ENCODE assay signal across 10 cellular contexts in genomic region chr3:171306631-171307030, GRCh38.
DNase-seq lines count a peak whose midpoint lies in the region; ATAC-seq and TF ChIP-seq lines count a peak whose summit lies in the region.
"Had no signal": no experiment of that assay in that cellular context is flagged by ENCODE, and none has a peak within 500 bp of the region (broad histone marks: within the 10 kb centered on the region; RNA-seq: fewer than 3 reads in every experiment).

No MANE protein-coding gene starts in this region.

- H3K27ac Mint-ChIP-seq in activated CD4-positive, alpha-beta T cell treated with anti-CD3 and anti-CD28 coated beads, Interleukin-2, amount 10 ng/mL, durations not matched to agents 24 days and 14 days = no peak overlapping the region
- H3K27ac Mint-ChIP-seq: activated naive CD4-positive, alpha-beta T cell treated with anti-CD3 and anti-CD28 coated beads, Interleukin-2, amount 50 U/mL, for 72 hours had no signal

- H3K27ac ChIP-seq in uterus (peak overlapping the region; percentile 65 to 71), vagina (no peak overlapping the region)

- no peak for TF ChIP-seq POLR2A in uterus (IDR thresholded peaks at IDR 0.05)
- no peak for TF ChIP-seq POLR2A in vagina (IDR thresholded peaks at IDR 0.05)

- no peaks in the 10 kb centered on the region for H3K9me3 ChIP-seq in uterus
- no peaks in the 10 kb centered on the region for H3K9me3 ChIP-seq in vagina

- H3K4me3 ChIP-seq in epithelial cell of esophagus (ENCODE audit: low read length) (no peak overlapping the region), uterus (no peak overlapping the region), vagina (no peak overlapping the region)

- no peak overlapping the region for H3K4me3 Mint-ChIP-seq in activated CD4-positive, alpha-beta T cell treated with anti-CD3 and anti-CD28 coated beads, Interleukin-2, amount 10 ng/mL, durations not matched to agents 24 days and 14 days

- ATAC-seq in GM21723 (IDR thresholded peaks at IDR 0.05; ENCODE audit: unreplicated experiment) = no peak
- ATAC-seq: activated naive CD4-positive, alpha-beta T cell treated with anti-CD3 and anti-CD28 coated beads, Interleukin-2, amount 50 U/mL, for 72 hours had no signal

- peaks cover 25% of the 10 kb centered on the region for H3K36me3 Mint-ChIP-seq in activated CD4-positive, alpha-beta T cell treated with anti-CD3 and anti-CD28 coated beads, Interleukin-2, amount 10 ng/mL, durations not matched to agents 24 days and 14 days (ENCODE audit: low read depth)

- no peaks in the 10 kb centered on the region for H3K36me3 ChIP-seq in uterus
- no peaks in the 10 kb centered on the region for H3K36me3 ChIP-seq in vagina

- H3K27me3 ChIP-seq in uterus = no peaks in the 10 kb centered on the region
- no peaks in the 10 kb centered on the region for H3K27me3 ChIP-seq in vagina

- H3K4me1 Mint-ChIP-seq in activated CD4-positive, alpha-beta T cell treated with anti-CD3 and anti-CD28 coated beads, Interleukin-2, amount 10 ng/mL, durations not matched to agents 24 days and 14 days = peaks cover 16% of the 10 kb centered on the region

- peaks cover 19% of the 10 kb centered on the region for H3K9me3 Mint-ChIP-seq in activated CD4-positive, alpha-beta T cell treated with anti-CD3 and anti-CD28 coated beads, Interleukin-2, amount 10 ng/mL, durations not matched to agents 24 days and 14 days

- no peak for TF ChIP-seq CTCF in epithelial cell of esophagus (IDR thresholded peaks at IDR 0.05; ENCODE audit: insufficient read depth, low read depth, low read length, missing control alignments)
- TF ChIP-seq CTCF in uterus (IDR thresholded peaks at IDR 0.05) = no peak
- no peak for TF ChIP-seq CTCF in vagina (IDR thresholded peaks at IDR 0.05)

- intact Hi-C loops in uterus (cut with DNase I; ENCODE audit: low total_unique reads) (no loop called here), vagina (cut with DNase I) (no loop called here)
- intact Hi-C loops in activated CD4-positive, alpha-beta T cell treated with anti-CD3 and anti-CD28 coated beads, Interleukin-2, amount 10 ng/mL, durations not matched to agents 24 days and 14 days (cut with micrococcal nuclease) = no loop called here

- peak; percentile 3 for DNase-seq in NCI-H1694 treated with DMSO at 0.1 percent for 48 hours (lab: John Stamatoyannopoulos, UW)
- DNase-seq in NCI-H1694 (lab: John Stamatoyannopoulos, UW) = no peak
- peak; percentile 35 for DNase-seq in epithelial cell of esophagus (ENCODE audit: low read depth)
- peak; percentile 78 for DNase-seq in midbrain (lab: John Stamatoyannopoulos, UW)
- peak; percentile 80 to 82 for DNase-seq in uterus
- no peak for DNase-seq in vagina (ENCODE audit: extremely low spot score in 2 of 2)
- no peak for DNase-seq in activated CD4-positive, alpha-beta T cell treated with anti-CD3 and anti-CD28 coated beads, Interleukin-2, amount 10 ng/mL, durations not matched to agents 24 days and 14 days
- DNase-seq: 8988T had no signal

- no peaks in the 10 kb centered on the region for H3K27me3 Mint-ChIP-seq in activated CD4-positive, alpha-beta T cell treated with anti-CD3 and anti-CD28 coated beads, Interleukin-2, amount 10 ng/mL, durations not matched to agents 24 days and 14 days

- H3K4me1 ChIP-seq in uterus (no peaks in the 10 kb centered on the region), vagina (no peaks in the 10 kb centered on the region)

Comparison
In these comparisons a context has a peak if more than half of its experiments do, and no peak if none do; other contexts are left out.
1. DNase-seq: peak in NCI-H1694 treated with DMSO at 0.1 percent for 48 hours (single experiment), epithelial cell of esophagus (single experiment), midbrain (single experiment) and uterus (2 of 2); none in NCI-H1694 (single experiment), vagina (0 of 2) and activated CD4-positive, alpha-beta T cell treated with anti-CD3 and anti-CD28 coated beads, Interleukin-2, amount 10 ng/mL, durations not matched to agents 24 days and 14 days (single experiment).